Comparison of ENCODE assay signal across 14 cellular contexts in the genomic region with DNA sequence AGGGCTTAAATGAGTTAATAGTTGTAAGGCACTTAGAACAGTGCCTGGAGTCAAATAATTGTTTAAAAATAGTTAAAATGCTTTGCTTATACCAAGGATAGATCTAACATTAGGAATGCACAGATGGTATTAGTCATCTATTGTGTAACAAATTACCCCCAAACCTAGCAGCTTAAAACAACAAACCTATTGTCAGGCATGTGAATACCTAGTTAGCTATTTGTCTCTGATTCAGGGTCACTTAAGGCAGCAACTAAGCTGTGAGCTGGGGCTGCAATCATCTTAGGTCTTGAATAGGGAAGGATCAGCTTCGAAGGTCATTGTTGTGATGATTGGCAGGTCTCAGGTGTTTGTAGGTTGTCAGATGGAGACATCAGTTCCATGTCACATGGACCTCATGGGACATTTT. TPM values are rescaled to one million over a fixed set of nuclear protein-coding genes. Genes with fewer than 3 reads are reported as not detected.
DNase-seq lines count a peak whose midpoint lies in the region; ATAC-seq, FAIRE-seq and TF ChIP-seq lines count a peak whose summit lies in the region.
"Had no signal": no experiment of that assay in that cellular context is flagged by ENCODE, and none has a peak within 500 bp of the region (broad histone marks: within the 10 kb centered on the region; RNA-seq: fewer than 3 reads in every experiment).

No MANE protein-coding gene starts in this region.

- H3K9me3 ChIP-seq in SJSA1 (replicated peaks): no peaks in the 10 kb centered on the region
- no peaks in the 10 kb centered on the region for H3K9me3 ChIP-seq in smooth muscle cell (replicated peaks; ENCODE audit: low read depth)
- H3K9me3 ChIP-seq: pancreas had no signal

- no peaks in the 10 kb centered on the region for H3K36me3 ChIP-seq in SJSA1
- no peaks in the 10 kb centered on the region for H3K36me3 ChIP-seq in smooth muscle cell (ENCODE audit: low read depth)
- H3K36me3 ChIP-seq: pancreas had no signal

- no peak for DNase-seq in H54 (ENCODE audit: insufficient read length, low spot score)
- DNase-seq in SJSA1 (ENCODE audit: low read depth in 1 of 2, low spot score in 2 of 2): peak in 1 of 2 experiments; percentile 66
- DNase-seq in fibroblast of pulmonary artery (ENCODE audit: low read depth): peak; percentile 89
- DNase-seq in smooth muscle cell (lab: John Stamatoyannopoulos, UW; ENCODE audit: unreplicated experiment): no peak
- DNase-seq in NCI-H2171 (lab: John Stamatoyannopoulos, UW): no peak
- DNase-seq: activated CD4-positive, alpha-beta T cell treated with anti-CD3 and anti-CD28 coated beads, Interleukin-2, amount 10 ng/mL, durations not matched to agents 7 days and 5 days; activated naive CD4-positive, alpha-beta T cell treated with Interleukin-2 at 50 U/mL for 16 hours; DND-41; dorsolateral prefrontal cortex; NCI-H446 treated with DMSO at 0.1 percent for 48 hours; pancreas had no signal

- no peaks in the 10 kb centered on the region for H4K20me1 ChIP-seq in smooth muscle cell (ENCODE audit: low read depth)

- TF ChIP-seq CTCF in fibroblast of pulmonary artery (IDR thresholded peaks at IDR 0.05; ENCODE audit: low read length, missing control alignments) (no peak), smooth muscle cell (IDR thresholded peaks at IDR 0.05; ENCODE audit: borderline replicate concordance, insufficient read depth, poor library complexity, severe bottlenecking) (no peak)

- no peak for TF ChIP-seq POLR2A in H54 (IDR thresholded peaks at IDR 0.05; ENCODE audit: low read depth, low read length)

- H3F3A ChIP-seq in smooth muscle cell (ENCODE audit: low read depth): peaks cover 10% of the 10 kb centered on the region

- ATAC-seq in GM18858 (IDR thresholded peaks at IDR 0.05; ENCODE audit: unreplicated experiment) (no peak), HG02623 (IDR thresholded peaks at IDR 0.05; ENCODE audit: unreplicated experiment) (no peak)

- H3K27me3 ChIP-seq in SJSA1 (replicated peaks) (no peaks in the 10 kb centered on the region), smooth muscle cell (ENCODE audit: low read depth) (no peaks in the 10 kb centered on the region)
- H3K27me3 ChIP-seq: dorsolateral prefrontal cortex, pancreas had no signal

- no peak overlapping the region for H2AFZ ChIP-seq in smooth muscle cell (ENCODE audit: low read depth)

- FAIRE-seq in H54 (lab: Jason Lieb, UNC): peak; percentile 52
- FAIRE-seq: pancreas had no signal

- H3K4me2 ChIP-seq in smooth muscle cell: no peak overlapping the region

- H3K4me3 ChIP-seq in SJSA1: no peak overlapping the region
- H3K4me3 ChIP-seq in fibroblast of pulmonary artery (replicated peaks; ENCODE audit: low read depth, low read length): no peak overlapping the region
- no peak overlapping the region for H3K4me3 ChIP-seq in smooth muscle cell
- H3K4me3 ChIP-seq: dorsolateral prefrontal cortex, pancreas, SK-N-MC had no signal

- H3K4me1 ChIP-seq in SJSA1 (replicated peaks) (peaks cover 27% of the 10 kb centered on the region), smooth muscle cell (ENCODE audit: low read depth) (peaks cover 13% of the 10 kb centered on the region)
- H3K4me1 ChIP-seq: pancreas had no signal

- H3K27ac ChIP-seq in SJSA1 (peak overlapping the region; percentile 48), smooth muscle cell (ENCODE audit: low read depth) (peak overlapping the region; percentile 73)
- H3K27ac ChIP-seq: dorsolateral prefrontal cortex, pancreas, SK-N-MC had no signal

- 56% methylated on average over 1 of the region's 1 CpG for WGBS in smooth muscle cell (ENCODE audit: low lambda C conversion rate)

- no peaks in the 10 kb centered on the region for H3K79me2 ChIP-seq in smooth muscle cell (ENCODE audit: low read depth)

- H3K9ac ChIP-seq in smooth muscle cell (ENCODE audit: low read depth): peak overlapping the region; percentile 49

RNA-seq across cellular contexts. Expression of a gene that starts 42.4 kb away (rescaled TPM):
- 16.0 and 18.7 TPM in 2 replicates for total RNA-seq in SJSA1 (2014; rRNA removed; shearing (Covaris generic))
- 19.1 and 23.4 TPM in 2 replicates for total RNA-seq in smooth muscle cell
- polyA plus RNA-seq in smooth muscle cell: 16.4 and 17.6 TPM in 2 replicates
